Comparison of ENCODE assay signal across 18 cellular contexts in the genomic region with DNA sequence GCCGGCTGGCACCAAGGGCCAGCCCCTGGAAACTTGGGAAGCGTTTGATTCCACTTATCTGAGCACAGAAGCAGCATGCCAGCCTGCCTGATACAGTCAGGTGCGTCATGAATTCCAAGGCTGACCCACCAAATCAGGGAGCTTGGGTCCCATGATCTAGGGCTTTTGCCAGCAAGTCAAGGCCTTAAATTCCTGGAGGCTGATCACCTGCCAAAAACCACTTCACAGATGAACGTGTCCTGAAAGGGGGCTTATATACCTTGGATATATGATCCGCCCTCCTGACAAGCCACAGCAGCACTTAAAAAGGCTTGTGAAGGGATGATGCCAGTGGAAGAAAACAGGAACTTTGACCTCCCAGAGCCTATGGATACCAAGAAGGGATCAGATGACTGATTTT. TPM values are rescaled to one million over a fixed set of nuclear protein-coding genes. Genes with fewer than 3 reads are reported as not detected.
"Had no signal": no experiment of that assay in that cellular context is flagged by ENCODE, and none has a peak within 500 bp of the region (broad histone marks: within the 10 kb centered on the region; RNA-seq: fewer than 3 reads in every experiment).

No MANE protein-coding gene starts in this region.

- H3K4me1 ChIP-seq: neural progenitor cell had no signal

- H3K4me3 ChIP-seq: neural progenitor cell, transverse colon had no signal

- H3K36me3 ChIP-seq: neural progenitor cell, transverse colon had no signal

- H3K9me3 ChIP-seq: transverse colon had no signal

- H3K4me1 Mint-ChIP-seq: neural progenitor cell had no signal

- H3K27ac ChIP-seq: epithelial cell of prostate, neural progenitor cell, transverse colon had no signal

- H3K27ac Mint-ChIP-seq: activated B cell treated with CpG ODN at 0.5 μM for 24 hours; activated CD8-positive, alpha-beta T cell treated with anti-CD3 and anti-CD28 coated beads, Interleukin-2, amount 10 ng/mL, durations not matched to agents 7 days and 5 days; activated naive CD8-positive, alpha-beta T cell; naive B cell; neural progenitor cell; T-helper 1 cell treated with Interleukin-12 subunit alpha and Interleukin-12 subunit beta and Interleukin-4 antibody, amounts not matched to agents 30 μg/mL and 1 μg/mL, for 36 hours had no signal

- H3K27me3 ChIP-seq: transverse colon had no signal

- DNase-seq: activated B cell treated with CpG ODN at 0.5 μM for 24 hours; activated CD4-positive, alpha-beta T cell treated with anti-CD3 and anti-CD28 coated beads for 48 hours; activated CD8-positive, alpha-beta T cell treated with anti-CD3 and anti-CD28 coated beads, Interleukin-2, amount 10 ng/mL, durations not matched to agents 7 days and 5 days; activated gamma-delta T cell treated with Interleukin-2 at 50 U/mL for 16 hours; dermis blood vessel endothelial cell; foreskin melanocyte; midbrain; naive B cell; stimulated activated CD4-positive, alpha-beta T cell treated with anti-CD3 and anti-CD28 coated beads, Interleukin-15, amount 100 ng/mL, for 24 hours; stimulated activated CD4-positive, alpha-beta T cell treated with anti-CD3 and anti-CD28 coated beads, Interleukin-4, amount 100 ng/mL, for 1 hour; stimulated activated naive CD4-positive, alpha-beta T cell; substantia nigra; transverse colon had no signal

- ATAC-seq: activated CD8-positive, alpha-beta T cell treated with anti-CD3 and anti-CD28 coated beads, Interleukin-2, amount 10 ng/mL, durations not matched to agents 7 days and 5 days had no signal

- H3K4me3 Mint-ChIP-seq: activated B cell treated with CpG ODN at 0.5 μM for 24 hours; activated CD8-positive, alpha-beta T cell treated with anti-CD3 and anti-CD28 coated beads, Interleukin-2, amount 10 ng/mL, durations not matched to agents 7 days and 5 days; activated naive CD8-positive, alpha-beta T cell; naive B cell; neural progenitor cell; T-helper 1 cell treated with Interleukin-12 subunit alpha and Interleukin-12 subunit beta and Interleukin-4 antibody, amounts not matched to agents 30 μg/mL and 1 μg/mL, for 36 hours had no signal

- H3K36me3 Mint-ChIP-seq: activated naive CD8-positive, alpha-beta T cell; naive B cell; neural progenitor cell had no signal

- H3K9me3 Mint-ChIP-seq: activated B cell treated with CpG ODN at 0.5 μM for 24 hours, neural progenitor cell had no signal

RNA-seq across cellular contexts. Expression of a gene that starts 24.0 kb away (rescaled TPM):
- total RNA-seq: activated B cell treated with CpG ODN at 0.5 μM for 24 hours, dermis blood vessel endothelial cell, lung microvascular endothelial cell had no signal
